In the genomic region with DNA sequence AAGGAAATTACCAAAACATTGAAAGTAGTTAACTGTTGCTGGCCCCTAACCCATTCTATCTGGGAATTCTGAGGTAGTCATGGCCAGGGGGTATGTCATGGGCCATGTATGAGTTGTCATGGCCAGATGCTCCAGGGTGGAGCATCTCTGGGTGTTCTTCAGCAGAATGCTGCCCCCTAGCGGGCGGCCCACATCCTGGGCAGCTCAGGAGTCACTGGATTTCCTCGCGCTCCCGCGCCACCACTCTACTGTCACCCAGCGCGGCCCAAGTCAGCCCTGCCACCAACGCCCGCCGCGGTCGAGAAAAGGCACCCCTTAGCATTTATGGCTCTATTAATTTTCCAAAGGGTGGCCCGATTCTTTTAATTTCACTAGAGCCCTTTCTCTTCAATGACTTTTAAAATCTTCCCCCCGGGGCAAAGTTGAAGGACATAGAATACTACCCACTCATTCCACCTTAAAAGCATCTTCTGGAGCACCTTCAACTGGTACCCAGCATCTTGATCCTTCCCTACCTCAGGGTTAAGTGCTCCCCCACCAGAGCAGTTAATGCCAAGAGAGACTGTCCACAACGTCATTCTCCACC, we compare ENCODE assay signal across 8 cellular contexts. TPM values are rescaled to one million over a fixed set of nuclear protein-coding genes. Genes with fewer than 3 reads are reported as not detected.
A peak's percentile ranks its signal among the peaks of the same experiment; 100 is the strongest.
DNase-seq lines count a peak whose midpoint lies in the region; ATAC-seq and TF ChIP-seq lines count a peak whose summit lies in the region.

No MANE protein-coding gene starts in this region.

- DNase-seq in AG09319 (ENCODE audit: extremely low read depth, low read depth) (no peak), OCI-M1 (lab: John Stamatoyannopoulos, UW) (peak; percentile 78), activated gamma-delta T cell (lab: John Stamatoyannopoulos, UW) (peak; percentile 14), heart right ventricle (peak; percentile 40 to 51), NCI-H2171 treated with DMSO at 0.1 percent for 48 hours (lab: John Stamatoyannopoulos, UW) (no peak)
- peak; percentile 71 to 72 for DNase-seq in stimulated activated CD4-positive, alpha-beta T cell treated with anti-CD3 and anti-CD28 coated beads, Interleukin-2, amount 100 ng/mL, for 48 hours

- H3K4me3 ChIP-seq in heart right ventricle: no peak overlapping the region

- H3K27ac ChIP-seq in heart right ventricle: no peak overlapping the region

- ATAC-seq in GM19025 (IDR thresholded peaks at IDR 0.05; ENCODE audit: low read depth, unreplicated experiment): peak; percentile 75
- peak; percentile 73 for ATAC-seq in HG03108 (IDR thresholded peaks at IDR 0.05; ENCODE audit: unreplicated experiment)
- peak in 6 of 8 donors; percentile 32 to 76 (median 67) for ATAC-seq in heart right ventricle

- H3K27me3 ChIP-seq in heart right ventricle: no peaks in the 10 kb centered on the region

- H3K4me1 ChIP-seq in heart right ventricle: peaks cover 0 to 23% (median 7%) of the 10 kb centered on the region in 9 donors

- intact Hi-C loops in heart right ventricle (cut with DNase I): loop anchor here in 7 of 10 donors (5.0 kb wide), 2 partner anchors 222 to 237 kb away; no protein-coding TSS in a partner anchor

- H3K36me3 ChIP-seq in heart right ventricle: no peaks in the 10 kb centered on the region

- 55 to 66% methylated on average over 16 of the region's 16 CpGs for WGBS in heart right ventricle, 2 donors

- no peaks in the 10 kb centered on the region for H3K9me3 ChIP-seq in heart right ventricle

- TF ChIP-seq CTCF in AG09319 (IDR thresholded peaks at IDR 0.05; ENCODE audit: low read depth, low read length) (peak; percentile 65), heart right ventricle (IDR thresholded peaks at IDR 0.05) (peak in 8 of 9 donors; percentile 44 to 74 (median 66))

RNA-seq across cellular contexts. Expression of a gene that starts 41.6 kb away (rescaled TPM):
- 100 to 1,000 TPM in 2 of 10 donors, 10 to 100 TPM in 8; 25.1 to 263 (median 41.5) TPM for total RNA-seq in heart right ventricle
- polyA plus RNA-seq in heart right ventricle: 100 to 1,000 TPM in 1 of 2 donors, 10 to 100 TPM in 1; 91.4 to 121 TPM

Comparison
In these comparisons a context has a peak if more than half of its experiments do, and no peak if none do; other contexts are left out.
1. DNase-seq: peak in OCI-M1 (single experiment), activated gamma-delta T cell (single experiment), heart right ventricle (2 of 2) and stimulated activated CD4-positive, alpha-beta T cell treated with anti-CD3 and anti-CD28 coated beads, Interleukin-2, amount 100 ng/mL, for 48 hours (2 of 2); none in AG09319 (single experiment) and NCI-H2171 treated with DMSO at 0.1 percent for 48 hours (single experiment).
2. Peak in every context shown above with its lines, with median percentiles within 50 percentile points of each other: ATAC-seq.